In genomic region chr12:116274552-116275375, GRCh38 we compare ENCODE assay signal across 9 cellular contexts. TPM values are rescaled to one million over a fixed set of nuclear protein-coding genes. Genes with fewer than 3 reads are reported as not detected.
DNase-seq lines count a peak whose midpoint lies in the region; ATAC-seq and TF ChIP-seq lines count a peak whose summit lies in the region.
"Had no signal": no experiment of that assay in that cellular context is flagged by ENCODE, and none has a peak within 500 bp of the region (broad histone marks: within the 10 kb centered on the region; RNA-seq: fewer than 3 reads in every experiment).

No MANE protein-coding gene starts in this region.

- CTCF ChIA-PET in CD4-positive, alpha-beta memory T cell (lab: Charles Lee; ENCODE audit: partially characterized antibody): interaction anchor here (0.7 kb wide), 1 partner anchor 33 kb away, joined by 3 read pairs; no protein-coding TSS in a partner anchor

- no peak for ATAC-seq in GM21381 (IDR thresholded peaks at IDR 0.05; ENCODE audit: unreplicated experiment)
- ATAC-seq in HG03196 (IDR thresholded peaks at IDR 0.05; ENCODE audit: unreplicated experiment): no peak

- TF ChIP-seq CTCF in Loucy (conservative IDR thresholded peaks at IDR 0.05; ENCODE audit: low read length) (no peak), coronary artery (IDR thresholded peaks at IDR 0.05) (no peak), neural cell (IDR thresholded peaks at IDR 0.05; ENCODE audit: poor library complexity, severe bottlenecking) (no peak)

- peak overlapping the region; percentile 90 for H3K9ac ChIP-seq in Loucy (ENCODE audit: low read depth, low read length, poor library complexity, severe bottlenecking)
- peak overlapping the region; percentile 84 for H3K9ac ChIP-seq in neural cell (ENCODE audit: low read length)

- TF ChIP-seq EP300 in neural cell (conservative IDR thresholded peaks at IDR 0.05; ENCODE audit: poor library complexity, severe bottlenecking): no peak

- H3K27ac ChIP-seq in CD4-positive, alpha-beta memory T cell (ENCODE audit: low read depth, low read length): no peak overlapping the region
- no peak overlapping the region for H3K27ac ChIP-seq in coronary artery
- H3K27ac ChIP-seq in neural cell (ENCODE audit: low read length): no peak overlapping the region

- H2AFZ ChIP-seq in Loucy (ENCODE audit: low read length) (no peak overlapping the region), neural cell (ENCODE audit: low read depth, low read length) (no peak overlapping the region)

- no peaks in the 10 kb centered on the region for H3K27me3 Mint-ChIP-seq in CD4-positive, alpha-beta memory T cell

- no peaks in the 10 kb centered on the region for H3K36me3 ChIP-seq in CD4-positive, alpha-beta memory T cell (ENCODE audit: insufficient read depth, low read length)
- no peaks in the 10 kb centered on the region for H3K36me3 ChIP-seq in Loucy (ENCODE audit: insufficient read depth, low read length)
- H3K36me3 ChIP-seq in neural cell (ENCODE audit: insufficient read depth, low read length): no peaks in the 10 kb centered on the region

- H3K4me3 Mint-ChIP-seq in CD4-positive, alpha-beta memory T cell: peak overlapping the region; percentile 36 to 90 (median 64)

- DNase-seq in CD4-positive, alpha-beta memory T cell: no peak
- DNase-seq in coronary artery (ENCODE audit: low spot score): no peak
- no peak for DNase-seq in nucleus accumbens (lab: John Stamatoyannopoulos, UW)
- DNase-seq in hepatic stellate cell (ENCODE audit: low spot score): no peak
- DNase-seq: NCI-H526 had no signal

- no peaks in the 10 kb centered on the region for H3K9me3 Mint-ChIP-seq in CD4-positive, alpha-beta memory T cell

- peaks cover 0 to 14% of the 10 kb centered on the region in 2 donors for H3K36me3 Mint-ChIP-seq in CD4-positive, alpha-beta memory T cell

- POLR2A ChIA-PET in CD4-positive, alpha-beta memory T cell (lab: Charles Lee; ENCODE audit: partially characterized antibody): no interaction called here

- H3K9me2 ChIP-seq in Loucy (replicated peaks; ENCODE audit: low read depth, low read length) (no peaks in the 10 kb centered on the region), neural cell (ENCODE audit: insufficient read depth, low read length) (no peaks in the 10 kb centered on the region)

- H3K4me2 ChIP-seq in Loucy (ENCODE audit: low read depth, low read length, poor library complexity, severe bottlenecking) (peak overlapping the region; percentile 98), neural cell (ENCODE audit: low read length) (peak overlapping the region; percentile 95)

- peaks cover 46% of the 10 kb centered on the region for H3K4me1 ChIP-seq in CD4-positive, alpha-beta memory T cell (ENCODE audit: insufficient read depth, low read length)
- H3K4me1 ChIP-seq in Loucy (ENCODE audit: insufficient read depth, low read length, poor library complexity, severe bottlenecking): peaks cover 39% of the 10 kb centered on the region

- peak overlapping the region in 2 of 7 donors; percentile 8 to 97 for H3K27ac Mint-ChIP-seq in CD4-positive, alpha-beta memory T cell

- no peaks in the 10 kb centered on the region for H3K9me3 ChIP-seq in CD4-positive, alpha-beta memory T cell (ENCODE audit: control insufficient read depth in 1 of 2, low read length in 2 of 2)
- H3K9me3 ChIP-seq in Loucy (ENCODE audit: insufficient read depth, low read depth, low read length): no peaks in the 10 kb centered on the region
- no peaks in the 10 kb centered on the region for H3K9me3 ChIP-seq in neural cell (ENCODE audit: low read length)

- intact Hi-C loops in CD4-positive, alpha-beta memory T cell (cut with micrococcal nuclease): loop anchor here (5.0 to 10.0 kb wide), 4 partner anchors 37 to 540 kb away; no protein-coding TSS in a partner anchor

- no peaks in the 10 kb centered on the region for H3K27me3 ChIP-seq in CD4-positive, alpha-beta memory T cell (ENCODE audit: insufficient read depth, low read length)
- H3K27me3 ChIP-seq in Loucy (ENCODE audit: insufficient read depth, low read length, poor library complexity, severe bottlenecking) (no peaks in the 10 kb centered on the region), neural cell (ENCODE audit: insufficient read depth, low read depth, low read length) (no peaks in the 10 kb centered on the region)

- H3F3A ChIP-seq in Loucy (ENCODE audit: low read depth): no peaks in the 10 kb centered on the region
- H3F3A ChIP-seq in neural cell (ENCODE audit: insufficient read depth, low read length, poor library complexity, severe bottlenecking): peaks cover 3% of the 10 kb centered on the region

- H3K4me3 ChIP-seq in CD4-positive, alpha-beta memory T cell (ENCODE audit: low read length in 2 of 2): no peak overlapping the region
- H3K4me3 ChIP-seq in Loucy (ENCODE audit: low read length, poor library complexity, severe bottlenecking) (peak overlapping the region; percentile 97), coronary artery (peak overlapping the region; percentile 94), neural cell (ENCODE audit: low read length) (peak overlapping the region; percentile 94)

- H3K4me1 Mint-ChIP-seq in CD4-positive, alpha-beta memory T cell: peaks cover 29 to 66% (median 43%) of the 10 kb centered on the region in 4 donors

- H3K79me2 ChIP-seq in Loucy (ENCODE audit: insufficient read depth, low read length) (peaks cover 71% of the 10 kb centered on the region), neural cell (replicated peaks; ENCODE audit: insufficient read depth, low read length) (peaks cover 65% of the 10 kb centered on the region)

- no peak for TF ChIP-seq RAD21 in neural cell (conservative IDR thresholded peaks at IDR 0.05)

- H4K20me1 ChIP-seq in Loucy (ENCODE audit: insufficient read depth, low read length, poor library complexity, severe bottlenecking) (peaks cover 67% of the 10 kb centered on the region), neural cell (ENCODE audit: insufficient read depth) (peaks cover 22% of the 10 kb centered on the region)

TF ChIP-seq in neural cell, 6 proteins besides CTCF, POLR2A, EP300 and RAD21:
- TF ChIP-seq MXI1 (conservative IDR thresholded peaks at IDR 0.05; ENCODE audit: poor library complexity, severe bottlenecking) (no peak), TAF1 (IDR thresholded peaks at IDR 0.05; ENCODE audit: low read depth) (no peak), POLR2AphosphoS5 (IDR thresholded peaks at IDR 0.05) (no peak)

RNA-seq across cellular contexts. Expression of gene MED13L, which starts 2.7 kb away (rescaled TPM):
- 100 to 1,000 TPM; 150 to 156 TPM for total RNA-seq in CD4-positive, alpha-beta memory T cell
- polyA plus RNA-seq in CD4-positive, alpha-beta memory T cell: 10 to 100 TPM in 1 of 2 donors, 1 to 10 TPM in 1; 3.8 to 12.4 TPM
- 34.0 and 38.9 TPM in 2 replicates for polyA plus RNA-seq in neural cell
- polyA minus RNA-seq in neural cell: 287 and 346 TPM in 2 replicates

Comparison
In these comparisons a context has a peak if more than half of its experiments do, and no peak if none do; other contexts are left out.
1. H3K4me3 ChIP-seq: peak in Loucy (single experiment), coronary artery (single experiment) and neural cell (single experiment); none in CD4-positive, alpha-beta memory T cell (0 of 2).